Comparison of ENCODE assay signal across 7 cellular contexts in genomic region chr14:20610002-20610765, GRCh38. TPM values are rescaled to one million over a fixed set of nuclear protein-coding genes. Genes with fewer than 3 reads are reported as not detected.
A peak's percentile ranks its signal among the peaks of the same experiment; 100 is the strongest.
DNase-seq lines count a peak whose midpoint lies in the region; ATAC-seq, FAIRE-seq and TF ChIP-seq lines count a peak whose summit lies in the region.

No MANE protein-coding gene starts in this region.

- H3K4me2 ChIP-seq in astrocyte (ENCODE audit: low read length) = peak overlapping the region; percentile 89
- H3K4me2 ChIP-seq in hepatocyte = peak overlapping the region; percentile 78

- no peak overlapping the region for H3K4me3 Mint-ChIP-seq in T-helper 2 cell treated with Interferon-gamma antibody and Interleukin-4, amounts not matched to agents 5 μg/mL and 100 μg/mL, for 36 hours
- H3K4me3 Mint-ChIP-seq in astrocyte (ENCODE audit: unreplicated experiment) = no peak overlapping the region

- no peaks in the 10 kb centered on the region for H3K9me2 ChIP-seq in hepatocyte (replicated peaks; ENCODE audit: insufficient read depth)

- ATAC-seq in GM18868 (IDR thresholded peaks at IDR 0.05; ENCODE audit: unreplicated experiment) (peak; percentile 18), aorta (ENCODE audit: low FRiP score) (peak; percentile 81)

- WGBS in hepatocyte (ENCODE audit: low lambda C conversion rate, missing lambda C conversion rate) = 12% methylated on average over 27 of the region's 27 CpGs
- 4% methylated on average over 27 of the region's 27 CpGs for WGBS in aorta, 2 donors

- H3K27ac ChIP-seq in astrocyte (ENCODE audit: low read depth, low read length) = peak overlapping the region; percentile 14
- peak overlapping the region; percentile 70 for H3K27ac ChIP-seq in hepatocyte
- no peak overlapping the region for H3K27ac ChIP-seq in aorta (ENCODE audit: low read depth in 1 of 2, low read length in 2 of 2)

- no peak for FAIRE-seq in astrocyte (lab: Jason Lieb, UNC)

- intact Hi-C loops in aorta (cut with DNase I) = loop anchor here (5.0 to 10.0 kb wide), 8 partner anchors 78 to 375 kb away; partner anchors contain the start of genes APEX1 (in 1 of the 2), CCNB1IP1 (in 1 of the 2), METTL17 (in 1 of the 2) and PARP2 (in 1 of the 2)

- DNase-seq in NCI-H1694 (lab: John Stamatoyannopoulos, UW) (peak; percentile 86), astrocyte (ENCODE audit: low read depth) (peak; percentile 71), hepatocyte (ENCODE audit: low spot score) (peak; percentile 83), renal cortical epithelial cell (ENCODE audit: low read depth) (peak; percentile 51), aorta (peak; percentile 82 to 92)
- peak; percentile 73 for DNase-seq in T-helper 2 cell treated with Interferon-gamma antibody and Interleukin-4, amounts not matched to agents 5 μg/mL and 100 μg/mL, for 36 hours (ENCODE audit: low spot score)

- H3K4me1 ChIP-seq in astrocyte (ENCODE audit: insufficient read depth, low read length) = no peaks in the 10 kb centered on the region
- peaks cover 3% of the 10 kb centered on the region for H3K4me1 ChIP-seq in hepatocyte (ENCODE audit: insufficient read depth)
- H3K4me1 ChIP-seq in aorta (ENCODE audit: control insufficient read depth in 1 of 2, insufficient read depth in 2 of 2, low read length in 2 of 2) = peaks cover 0 to 1% of the 10 kb centered on the region in 2 donors

- no peaks in the 10 kb centered on the region for H3K9me3 ChIP-seq in astrocyte (ENCODE audit: insufficient read depth, low read depth, low read length)
- H3K9me3 ChIP-seq in hepatocyte (ENCODE audit: low read depth) = no peaks in the 10 kb centered on the region
- H3K9me3 ChIP-seq in aorta (ENCODE audit: control insufficient read depth, low read length) = no peaks in the 10 kb centered on the region

- H2AFZ ChIP-seq in astrocyte (ENCODE audit: low read depth, low read length) (peak overlapping the region; percentile 79), hepatocyte (peak overlapping the region; percentile 77)

- H3K4me1 Mint-ChIP-seq in T-helper 2 cell treated with Interferon-gamma antibody and Interleukin-4, amounts not matched to agents 5 μg/mL and 100 μg/mL, for 36 hours (ENCODE audit: low read depth) = peaks cover 11% of the 10 kb centered on the region
- no peaks in the 10 kb centered on the region for H3K4me1 Mint-ChIP-seq in astrocyte (ENCODE audit: low read depth, unreplicated experiment)

- H3K27me3 ChIP-seq in astrocyte (ENCODE audit: insufficient read depth, low read length) (no peaks in the 10 kb centered on the region), hepatocyte (no peaks in the 10 kb centered on the region), aorta (ENCODE audit: control insufficient read depth in 1 of 2, insufficient read depth in 2 of 2, low read length in 1 of 2) (no peaks in the 10 kb centered on the region)

- no peak overlapping the region for H3K27ac Mint-ChIP-seq in T-helper 2 cell treated with Interferon-gamma antibody and Interleukin-4, amounts not matched to agents 5 μg/mL and 100 μg/mL, for 36 hours
- H3K27ac Mint-ChIP-seq in astrocyte (ENCODE audit: unreplicated experiment) = no peak overlapping the region

- no peak for TF ChIP-seq CTCF in astrocyte (IDR thresholded peaks at IDR 0.05; ENCODE audit: insufficient read depth, low read depth, low read length)
- no peak for TF ChIP-seq CTCF in hepatocyte (IDR thresholded peaks at IDR 0.05; ENCODE audit: poor library complexity)

- H3K36me3 ChIP-seq in astrocyte (ENCODE audit: insufficient read depth, low read length) = no peaks in the 10 kb centered on the region
- H3K36me3 ChIP-seq in hepatocyte (replicated peaks; ENCODE audit: insufficient read depth, low read depth) = no peaks in the 10 kb centered on the region
- H3K36me3 ChIP-seq in aorta (ENCODE audit: control insufficient read depth in 1 of 2, insufficient read depth in 2 of 2, low read length in 1 of 2) = no peaks in the 10 kb centered on the region

- H3K4me3 ChIP-seq in astrocyte (ENCODE audit: insufficient read depth, low read depth, low read length) = peak overlapping the region; percentile 93
- peak overlapping the region; percentile 73 for H3K4me3 ChIP-seq in hepatocyte
- peak overlapping the region; percentile 69 to 93 for H3K4me3 ChIP-seq in aorta (ENCODE audit: low read length in 2 of 2)

- no peaks in the 10 kb centered on the region for H3K79me2 ChIP-seq in astrocyte (ENCODE audit: insufficient read depth, low read length)
- H3K79me2 ChIP-seq in hepatocyte = no peaks in the 10 kb centered on the region

- H3K36me3 Mint-ChIP-seq in T-helper 2 cell treated with Interferon-gamma antibody and Interleukin-4, amounts not matched to agents 5 μg/mL and 100 μg/mL, for 36 hours (ENCODE audit: low read depth) = no peaks in the 10 kb centered on the region
- no peaks in the 10 kb centered on the region for H3K36me3 Mint-ChIP-seq in astrocyte (ENCODE audit: low read depth, unreplicated experiment)

- H3K9ac ChIP-seq in astrocyte (ENCODE audit: low read length) = peak overlapping the region; percentile 82

- H3K27me3 Mint-ChIP-seq in T-helper 2 cell treated with Interferon-gamma antibody and Interleukin-4, amounts not matched to agents 5 μg/mL and 100 μg/mL, for 36 hours (ENCODE audit: low read depth) = no peaks in the 10 kb centered on the region
- H3K27me3 Mint-ChIP-seq in astrocyte (ENCODE audit: low read depth, unreplicated experiment) = no peaks in the 10 kb centered on the region

- peaks cover 6% of the 10 kb centered on the region for H4K20me1 ChIP-seq in astrocyte (ENCODE audit: insufficient read depth, low read length)
- no peaks in the 10 kb centered on the region for H4K20me1 ChIP-seq in hepatocyte (ENCODE audit: insufficient read depth, poor library complexity, severe bottlenecking)

- no peaks in the 10 kb centered on the region for H3K9me3 Mint-ChIP-seq in T-helper 2 cell treated with Interferon-gamma antibody and Interleukin-4, amounts not matched to agents 5 μg/mL and 100 μg/mL, for 36 hours
- no peaks in the 10 kb centered on the region for H3K9me3 Mint-ChIP-seq in astrocyte (ENCODE audit: unreplicated experiment)

RNA-seq across cellular contexts. Expression of gene RNASE12, which starts 19.0 kb away (rescaled TPM):
- not detected in 2 replicates for total RNA-seq in astrocyte
- not detected in 2 replicates for total RNA-seq in hepatocyte
- polyA plus RNA-seq in hepatocyte = not detected in 2 replicates
- not detected in 2 replicates for total RNA-seq in renal cortical epithelial cell
- not detected for total RNA-seq in aorta
- polyA plus RNA-seq in aorta = not detected

RNA-seq across cellular contexts. Expression of gene RNASE11, which starts 22.4 kb away (rescaled TPM):
- not detected in 2 replicates for total RNA-seq in astrocyte
- not detected in 2 replicates for total RNA-seq in hepatocyte
- not detected in 2 replicates for polyA plus RNA-seq in hepatocyte
- not detected in 2 replicates for total RNA-seq in renal cortical epithelial cell
- total RNA-seq in aorta = not detected
- not detected for polyA plus RNA-seq in aorta

RNA-seq across cellular contexts. Expression of gene OR6S1, which starts 31.3 kb away (rescaled TPM):
- total RNA-seq in astrocyte (not detected in 2 replicates), hepatocyte (not detected in 2 replicates), renal cortical epithelial cell (not detected in 2 replicates), aorta (not detected)
- polyA plus RNA-seq in hepatocyte (not detected in 2 replicates), aorta (not detected)

RNA-seq across cellular contexts. Expression of gene RNASE9, which starts 49.3 kb away (rescaled TPM):
- total RNA-seq in astrocyte (not detected in 2 replicates), hepatocyte (not detected in 2 replicates), renal cortical epithelial cell (not detected in 2 replicates), aorta (not detected)
- polyA plus RNA-seq in hepatocyte (not detected in 2 replicates), aorta (not detected)

Comparison
In these comparisons a context has a peak if more than half of its experiments do, and no peak if none do; other contexts are left out.
1. H3K27ac ChIP-seq: peak in astrocyte (single experiment) and hepatocyte (single experiment); none in aorta (0 of 2).
2. Peak in every context shown above with its lines, with median percentiles within 50 percentile points of each other: DNase-seq and H3K4me3 ChIP-seq.